ENCODE assay signal across 8 cellular contexts in the genomic region with DNA sequence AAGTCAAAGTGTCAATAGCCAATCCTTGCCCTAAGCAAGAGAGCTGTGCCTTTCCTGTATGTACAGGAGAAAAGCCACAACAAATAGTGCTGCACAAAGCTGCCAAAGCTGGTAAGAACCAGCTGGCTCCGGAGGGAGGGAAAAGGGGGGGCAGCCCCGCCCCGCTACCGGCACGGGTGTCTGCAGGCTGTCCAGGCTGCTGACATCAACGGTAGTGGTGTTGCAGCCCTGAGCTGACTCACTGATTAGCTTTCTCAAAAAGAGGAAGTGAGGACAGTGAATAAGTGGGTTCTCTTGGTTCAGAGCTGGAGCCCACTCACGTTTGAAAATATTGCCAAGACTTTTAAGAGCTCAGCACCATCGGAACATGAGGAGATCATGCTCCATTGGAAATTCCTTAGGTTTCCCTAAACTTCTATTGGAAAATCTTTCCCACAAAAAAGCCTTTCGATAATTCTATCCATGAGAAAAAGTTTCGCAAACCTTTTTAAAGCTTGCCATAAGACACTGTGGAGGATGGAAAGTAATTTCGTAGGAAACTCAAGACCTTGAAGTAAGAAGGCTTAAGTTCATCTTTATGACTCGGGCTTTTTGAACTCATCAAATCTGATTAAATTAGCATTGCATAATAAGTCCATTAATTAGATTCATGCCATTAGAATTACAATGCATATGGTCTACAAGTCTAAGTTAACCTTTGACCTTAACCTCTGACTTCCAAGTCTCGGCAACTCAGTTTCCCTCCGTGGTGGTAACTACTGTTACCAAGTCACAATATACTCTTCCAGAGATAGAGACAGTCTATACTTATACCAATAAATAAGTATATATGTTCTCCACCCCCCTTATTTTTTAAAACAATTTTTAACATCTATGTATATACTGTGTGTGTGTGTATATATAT.
DNase-seq lines count a peak whose midpoint lies in the region; ATAC-seq, FAIRE-seq and TF ChIP-seq lines count a peak whose summit lies in the region.

No MANE protein-coding gene starts in this region.

- H3K36me3 Mint-ChIP-seq in WTC11, result peaks cover 21% of the 10 kb centered on the region

- H3K4me1 Mint-ChIP-seq in WTC11, result peaks cover 41% of the 10 kb centered on the region

- H3K4me1 ChIP-seq in A549 (peaks cover 51% of the 10 kb centered on the region), HepG2 (ENCODE audit: insufficient read depth, low read length) (peaks cover 8% of the 10 kb centered on the region)

- POLR2A ChIA-PET in A549 (lab: Yijun Ruan, JAX) (interaction anchor here (0.6 to 1.0 kb wide), 2 partner anchors 75 to 235 kb away, joined by 3 read pairs; no protein-coding TSS in a partner anchor), WTC11 (lab: Charles Lee) (interaction anchor here (1.1 kb wide), 1 partner anchor 66 kb away, joined by 5 read pairs; no protein-coding TSS in a partner anchor), HepG2 (lab: Yijun Ruan, JAX) (no interaction called here)

- H3K27me3 ChIP-seq in HepG2 (ENCODE audit: control insufficient read depth in 1 of 2, insufficient read depth in 2 of 2, low read length in 2 of 2), result no peaks in the 10 kb centered on the region

- TF ChIP-seq POLR2A in A549 (IDR thresholded peaks at IDR 0.05; ENCODE audit: low read length), result no peak
- no peak for TF ChIP-seq POLR2A in HepG2 (IDR thresholded peaks at IDR 0.05; ENCODE audit: insufficient read depth in 1 of 2, low read depth in 2 of 2, low read length in 2 of 2)

- no peaks in the 10 kb centered on the region; the same call in 1 of the 2 replicates for H4K20me1 ChIP-seq in HepG2 (ENCODE audit: insufficient read depth, low read length)

- TF ChIP-seq EP300 in A549 (IDR thresholded peaks at IDR 0.05), result no peak; a peak in 1 of 5 replicates
- TF ChIP-seq EP300 in HepG2 (IDR thresholded peaks at IDR 0.05; ENCODE audit: low read depth in 2 of 2, low read length in 2 of 2), result no peak
- TF ChIP-seq EP300 in HepG2 (CRISPR knock-in tag; IDR thresholded peaks at IDR 0.05; ENCODE audit: borderline replicate concordance), result 0 out of 2 replicates have a peak, but pooled peaks have one; percentile 13

- BruUV-seq in HepG2 (replicated peaks; lab: Mats Ljungman, UMichigan), result no TSS peak

- peaks cover 23 to 59% of the 10 kb centered on the region in 2 experiments for H3K36me3 ChIP-seq in HepG2 (replicated peaks in 1 of 2; ENCODE audit: control insufficient read depth in 1 of 2, insufficient read depth in 2 of 2, low read length in 2 of 2)

- intact Hi-C loops in HepG2 (cut with micrococcal nuclease; ENCODE audit: unreplicated experiment), result no loop called here

- WGBS in A549 (ENCODE audit: missing lambda C conversion rate), result 36% methylated on average over 12 of the region's 14 CpGs
- 91% methylated on average over 14 of the region's 14 CpGs for WGBS in HepG2 (ENCODE audit: low lambda C conversion rate)

- H3K4me2 ChIP-seq in A549 (peak overlapping the region; percentile 59), HepG2 (ENCODE audit: low read depth, low read length) (no peak overlapping the region)

- TF ChIP-seq RAD21 in A549 (conservative IDR thresholded peaks at IDR 0.05 in 1 of 2, IDR thresholded peaks at IDR 0.05 in 1 of 2) (no peak), HepG2 (CRISPR knock-in tag; IDR thresholded peaks at IDR 0.05) (no peak)

- H3K27me3 Mint-ChIP-seq in WTC11 (ENCODE audit: low read depth), result no peaks in the 10 kb centered on the region

- peaks cover 20% of the 10 kb centered on the region for H3K79me2 ChIP-seq in HepG2 (ENCODE audit: insufficient read depth, low read length)

- DNase-seq in A549 (ENCODE audit: low read depth in 1 of 2, low spot score in 1 of 2), result peak; percentile 54 to 82
- peak; percentile 83 for DNase-seq in NCI-H2029 (lab: John Stamatoyannopoulos, UW)
- peak; percentile 61 for DNase-seq in WTC11 (ENCODE audit: low spot score)
- DNase-seq in cerebellar nuclear complex (lab: John Stamatoyannopoulos, UW), result peak; percentile 69 to 79
- DNase-seq in HepG2 (ENCODE audit: low spot score), result no peak
- DNase-seq in stimulated activated CD4-positive, alpha-beta T cell treated with anti-CD3 and anti-CD28 coated beads, TNF-alpha, amount 100 ng/mL, for 4 hours (ENCODE audit: low read depth in 3 of 3), result peak in 2 of 3 experiments; percentile 8 to 16

- no peak for FAIRE-seq in A549 (lab: Jason Lieb, UNC)
- FAIRE-seq in HepG2 (lab: Jason Lieb, UNC), result no peak

- in situ Hi-C loops in HepG2 (cut with HindIII; ENCODE audit: extremely low pct_ligation_motif_present, low pct_unique_long_range_greater_than_20kb), result loop anchor here (10.0 kb wide), 1 partner anchor 138 kb away; no protein-coding TSS in a partner anchor

- peak; percentile 95 to 97 for ATAC-seq in A549
- peak; percentile 96 for ATAC-seq in GM18520 (IDR thresholded peaks at IDR 0.05; ENCODE audit: unreplicated experiment)
- ATAC-seq in HG03025 (IDR thresholded peaks at IDR 0.05; ENCODE audit: low FRiP score, unreplicated experiment), result peak; percentile 96
- ATAC-seq in WTC11, result peak; percentile 74
- ATAC-seq in HepG2, result no peak

- H3K27ac Mint-ChIP-seq in WTC11, result peak overlapping the region; percentile 91

- no peak overlapping the region for H3K4me3 ChIP-seq in A549
- no peak overlapping the region for H3K4me3 ChIP-seq in HepG2 (replicated peaks in 1 of 3; ENCODE audit: insufficient read depth in 1 of 3, low read depth in 2 of 3, low read length in 3 of 3)

- H3K27ac ChIP-seq in A549, result peak overlapping the region; percentile 62 to 78
- no peak overlapping the region for H3K27ac ChIP-seq in HepG2 (ENCODE audit: extremely low read length, insufficient read depth, low read length)

- CTCF ChIA-PET in A549 (lab: Yijun Ruan, JAX) (interaction anchor here (1.0 to 1.6 kb wide), 4 partner anchors 30 to 145 kb away, joined by 3 to 5 read pairs (median 3); a partner anchor contains a TSS), WTC11 (lab: Charles Lee) (no interaction called here), HepG2 (lab: Yijun Ruan, JAX; ENCODE audit: low intra/inter-chr PET ratio, low total read pairs) (no interaction called here)

- H3K9me3 ChIP-seq in A549 (no peaks in the 10 kb centered on the region), HepG2 (ENCODE audit: low read length) (no peaks in the 10 kb centered on the region)

- H3K9ac ChIP-seq in HepG2 (ENCODE audit: insufficient read depth, low read depth, low read length), result no peak overlapping the region

- peaks cover 5% of the 10 kb centered on the region for H3K9me3 Mint-ChIP-seq in WTC11

- H2AFZ ChIP-seq in HepG2 (ENCODE audit: low read length), result no peak overlapping the region

- TF ChIP-seq CTCF in A549 (IDR thresholded peaks at IDR 0.05) (no peak), WTC11 (IDR thresholded peaks at IDR 0.05) (no peak), HepG2 (CRISPR knock-in tag; IDR thresholded peaks at IDR 0.05) (no peak)

- H3K4me3 Mint-ChIP-seq in WTC11, result no peak overlapping the region

TF ChIP-seq in A549, 52 proteins besides CTCF, POLR2A, EP300 and RAD21 (continues in another document):
- no peak for TF ChIP-seq EHF (CRISPR knock-in tag; IDR thresholded peaks at IDR 0.05)

TF ChIP-seq in HepG2, 621 proteins besides CTCF, POLR2A, EP300 and RAD21:
- no peak for TF ChIP-seq ELF1 (CRISPR knock-in tag; IDR thresholded peaks at IDR 0.05)
- no peak for TF ChIP-seq STAT5B (CRISPR knock-in tag; IDR thresholded peaks at IDR 0.05)
- no peak for TF ChIP-seq TMF1 (CRISPR knock-in tag; IDR thresholded peaks at IDR 0.05; ENCODE audit: low read depth)
- TF ChIP-seq FOXP1 (IDR thresholded peaks at IDR 0.05), result no peak
- TF ChIP-seq FOXP1 (CRISPR knock-in tag; IDR thresholded peaks at IDR 0.05), result no peak
- no peak for TF ChIP-seq MATR3 (CRISPR knock-in tag; IDR thresholded peaks at IDR 0.05)
- TF ChIP-seq, protein P1, sequence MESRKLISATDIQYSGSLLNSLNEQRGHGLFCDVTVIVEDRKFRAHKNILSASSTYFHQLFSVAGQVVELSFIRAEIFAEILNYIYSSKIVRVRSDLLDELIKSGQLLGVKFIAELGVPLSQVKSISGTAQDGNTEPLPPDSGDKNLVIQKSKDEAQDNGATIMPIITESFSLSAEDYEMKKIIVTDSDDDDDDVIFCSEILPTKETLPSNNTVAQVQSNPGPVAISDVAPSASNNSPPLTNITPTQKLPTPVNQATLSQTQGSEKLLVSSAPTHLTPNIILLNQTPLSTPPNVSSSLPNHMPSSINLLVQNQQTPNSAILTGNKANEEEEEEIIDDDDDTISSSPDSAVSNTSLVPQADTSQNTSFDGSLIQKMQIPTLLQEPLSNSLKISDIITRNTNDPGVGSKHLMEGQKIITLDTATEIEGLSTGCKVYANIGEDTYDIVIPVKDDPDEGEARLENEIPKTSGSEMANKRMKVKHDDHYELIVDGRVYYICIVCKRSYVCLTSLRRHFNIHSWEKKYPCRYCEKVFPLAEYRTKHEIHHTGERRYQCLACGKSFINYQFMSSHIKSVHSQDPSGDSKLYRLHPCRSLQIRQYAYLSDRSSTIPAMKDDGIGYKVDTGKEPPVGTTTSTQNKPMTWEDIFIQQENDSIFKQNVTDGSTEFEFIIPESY (CRISPR knock-in tag; IDR thresholded peaks at IDR 0.05), result peak; percentile 88
- 0 out of 2 replicates have a peak, but pooled peaks have one; percentile 20 for TF ChIP-seq ZNF768 (CRISPR knock-in tag; IDR thresholded peaks at IDR 0.05)
- TF ChIP-seq, protein P2, sequence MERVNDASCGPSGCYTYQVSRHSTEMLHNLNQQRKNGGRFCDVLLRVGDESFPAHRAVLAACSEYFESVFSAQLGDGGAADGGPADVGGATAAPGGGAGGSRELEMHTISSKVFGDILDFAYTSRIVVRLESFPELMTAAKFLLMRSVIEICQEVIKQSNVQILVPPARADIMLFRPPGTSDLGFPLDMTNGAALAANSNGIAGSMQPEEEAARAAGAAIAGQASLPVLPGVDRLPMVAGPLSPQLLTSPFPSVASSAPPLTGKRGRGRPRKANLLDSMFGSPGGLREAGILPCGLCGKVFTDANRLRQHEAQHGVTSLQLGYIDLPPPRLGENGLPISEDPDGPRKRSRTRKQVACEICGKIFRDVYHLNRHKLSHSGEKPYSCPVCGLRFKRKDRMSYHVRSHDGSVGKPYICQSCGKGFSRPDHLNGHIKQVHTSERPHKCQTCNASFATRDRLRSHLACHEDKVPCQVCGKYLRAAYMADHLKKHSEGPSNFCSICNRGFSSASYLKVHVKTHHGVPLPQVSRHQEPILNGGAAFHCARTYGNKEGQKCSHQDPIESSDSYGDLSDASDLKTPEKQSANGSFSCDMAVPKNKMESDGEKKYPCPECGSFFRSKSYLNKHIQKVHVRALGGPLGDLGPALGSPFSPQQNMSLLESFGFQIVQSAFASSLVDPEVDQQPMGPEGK (CRISPR knock-in tag; IDR thresholded peaks at IDR 0.05), result 0 out of 2 replicates have a peak, but pooled peaks have one; percentile 40
